ENCODE assay signal across 9 cellular contexts in the genomic region with DNA sequence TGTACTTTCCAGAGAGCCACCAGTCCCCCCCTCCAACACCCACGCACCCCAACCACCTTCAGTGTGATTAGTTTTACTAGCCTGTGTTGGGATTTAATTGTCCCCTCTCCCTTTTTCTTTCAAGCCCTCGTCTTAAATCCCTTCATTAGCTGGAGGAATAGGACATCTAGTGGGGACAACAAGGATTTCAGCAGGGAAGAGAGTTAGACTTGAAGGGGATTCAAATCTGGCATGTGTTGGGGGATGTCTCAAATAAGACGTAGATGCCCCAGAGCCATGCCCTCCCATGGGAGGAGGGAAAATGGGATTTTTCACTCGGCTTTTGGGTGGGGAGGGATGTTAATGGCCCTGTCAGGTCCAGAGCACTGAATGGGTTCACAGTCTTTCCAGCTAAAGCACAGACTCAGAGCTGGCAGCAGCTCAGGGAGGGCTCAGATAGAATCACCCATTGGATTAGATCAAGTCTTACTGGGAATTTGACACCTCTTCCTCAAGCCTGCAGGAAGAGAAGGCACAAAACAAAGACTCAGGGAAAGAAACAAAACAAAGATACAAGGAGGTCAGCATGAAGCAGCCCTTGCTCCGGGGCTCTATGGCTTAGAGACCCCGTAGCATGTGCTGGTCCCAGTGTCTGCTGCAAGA. TPM values are rescaled to one million over a fixed set of nuclear protein-coding genes. Genes with fewer than 3 reads are reported as not detected.
A peak's percentile ranks its signal among the peaks of the same experiment; 100 is the strongest.
DNase-seq lines count a peak whose midpoint lies in the region; TF ChIP-seq lines count a peak whose summit lies in the region.
"Had no signal": no experiment of that assay in that cellular context is flagged by ENCODE, and none has a peak within 500 bp of the region (broad histone marks: within the 10 kb centered on the region; RNA-seq: fewer than 3 reads in every experiment).

No MANE protein-coding gene starts in this region.

- H3K4me3 Mint-ChIP-seq in activated naive CD8-positive, alpha-beta T cell treated with anti-CD3 and anti-CD28 coated beads for 36 hours: no peak overlapping the region

- H3K36me3 ChIP-seq in kidney epithelial cell (ENCODE audit: control insufficient read depth, insufficient read depth, low read length): no peaks in the 10 kb centered on the region

- peaks cover 58% of the 10 kb centered on the region for H3K27me3 Mint-ChIP-seq in activated naive CD8-positive, alpha-beta T cell treated with anti-CD3 and anti-CD28 coated beads for 36 hours

- no peak overlapping the region for H3K27ac Mint-ChIP-seq in activated naive CD8-positive, alpha-beta T cell treated with anti-CD3 and anti-CD28 coated beads for 36 hours

- DNase-seq in AG09309 (ENCODE audit: low read depth): peak; percentile 29
- DNase-seq in HS-27A (ENCODE audit: low read depth): peak; percentile 47
- DNase-seq in kidney epithelial cell (ENCODE audit: low read depth): no peak
- no peak for DNase-seq in islet precursor cell
- no peak for DNase-seq in CD1c-positive myeloid dendritic cell (ENCODE audit: extremely low spot score)
- DNase-seq in activated naive CD8-positive, alpha-beta T cell treated with anti-CD3 and anti-CD28 coated beads for 36 hours: no peak
- DNase-seq in stimulated activated naive CD4-positive, alpha-beta T cell treated with Interleukin-2 at 50 U/mL for 16 hours (lab: John Stamatoyannopoulos, UW): no peak
- DNase-seq: NCI-H510A had no signal

- TF ChIP-seq CTCF in AG09309 (IDR thresholded peaks at IDR 0.05; ENCODE audit: control insufficient read depth, insufficient read depth, low read depth, low read length, missing control alignments): peak; percentile 64
- peak; percentile 73 for TF ChIP-seq CTCF in WI38 (IDR thresholded peaks at IDR 0.05; ENCODE audit: low read depth, low read length)
- peak; percentile 65 for TF ChIP-seq CTCF in kidney epithelial cell (IDR thresholded peaks at IDR 0.05; ENCODE audit: insufficient read depth, low read length, poor library complexity, severe bottlenecking)

- peaks cover 11% of the 10 kb centered on the region for H3K4me1 Mint-ChIP-seq in activated naive CD8-positive, alpha-beta T cell treated with anti-CD3 and anti-CD28 coated beads for 36 hours

- no peaks in the 10 kb centered on the region for H3K36me3 Mint-ChIP-seq in activated naive CD8-positive, alpha-beta T cell treated with anti-CD3 and anti-CD28 coated beads for 36 hours

- no peak overlapping the region for H3K4me3 ChIP-seq in AG09309 (ENCODE audit: control insufficient read depth, low read depth, low read length)
- H3K4me3 ChIP-seq in WI38 (ENCODE audit: low read depth, low read length): no peak overlapping the region
- no peak overlapping the region for H3K4me3 ChIP-seq in kidney epithelial cell (ENCODE audit: low read depth, low read length)

- H3K27me3 ChIP-seq in kidney epithelial cell (ENCODE audit: control insufficient read depth, insufficient read depth, low read length): peaks cover 67% of the 10 kb centered on the region

- H3K9me3 Mint-ChIP-seq in activated naive CD8-positive, alpha-beta T cell treated with anti-CD3 and anti-CD28 coated beads for 36 hours: no peaks in the 10 kb centered on the region

RNA-seq across cellular contexts. Expression of a gene that starts 10.7 kb away (rescaled TPM):
- not detected in 2 replicates for total RNA-seq in kidney epithelial cell
- not detected for total RNA-seq in activated naive CD8-positive, alpha-beta T cell treated with anti-CD3 and anti-CD28 coated beads for 36 hours

RNA-seq across cellular contexts. Expression of a gene that starts 11.1 kb away (rescaled TPM):
- total RNA-seq in kidney epithelial cell: 8.7 and 11.4 TPM in 2 replicates
- total RNA-seq in activated naive CD8-positive, alpha-beta T cell treated with anti-CD3 and anti-CD28 coated beads for 36 hours: under 1 TPM; 0.06 to 0.08 TPM

RNA-seq across cellular contexts. Expression of a gene that starts 21.3 kb away (rescaled TPM):
- not detected in 2 replicates for total RNA-seq in kidney epithelial cell
- not detected for total RNA-seq in activated naive CD8-positive, alpha-beta T cell treated with anti-CD3 and anti-CD28 coated beads for 36 hours

Comparison
In these comparisons a context has a peak if more than half of its experiments do, and no peak if none do; other contexts are left out.
1. DNase-seq: peak in AG09309 (single experiment) and HS-27A (single experiment); none in kidney epithelial cell (single experiment), islet precursor cell (single experiment), CD1c-positive myeloid dendritic cell (single experiment), activated naive CD8-positive, alpha-beta T cell treated with anti-CD3 and anti-CD28 coated beads for 36 hours (single experiment) and stimulated activated naive CD4-positive, alpha-beta T cell treated with Interleukin-2 at 50 U/mL for 16 hours (single experiment).
2. Peak in every context shown above with its lines, with median percentiles within 50 percentile points of each other: CTCF ChIP-seq.